Comparison of ENCODE assay signal across 19 cellular contexts in genomic region chr13:87042946-87043345, GRCh38.
A peak's percentile ranks its signal among the peaks of the same experiment; 100 is the strongest.
DNase-seq lines count a peak whose midpoint lies in the region; ATAC-seq and TF ChIP-seq lines count a peak whose summit lies in the region.
"Had no signal": no experiment of that assay in that cellular context is flagged by ENCODE, and none has a peak within 500 bp of the region (broad histone marks: within the 10 kb centered on the region; RNA-seq: fewer than 3 reads in every experiment).

No MANE protein-coding gene starts in this region.

- DNase-seq in ELR (ENCODE audit: low read depth) (peak; percentile 59), RKO (ENCODE audit: low spot score) (peak; percentile 19), epithelial cell of esophagus (ENCODE audit: low read depth) (peak; percentile 36), Right ventricle myocardium inferior (ENCODE audit: missing footprints) (no peak)
- DNase-seq in activated effector memory CD4-positive, alpha-beta T cell treated with Interleukin-2 at 50 U/mL for 16 hours, result no peak
- DNase-seq in activated naive CD4-positive, alpha-beta T cell treated with anti-CD3 and anti-CD28 coated beads, Interleukin-2, amount 10 ng/mL, durations not matched to agents 7 days and 5 days, result no peak
- DNase-seq: ACHN; CD4-positive, CD25-positive, alpha-beta regulatory T cell; DND-41; GDM1; KG1; NCI-H1930; NCI-H2171 treated with DMSO at 0.1 percent for 48 hours; NCI-H446 treated with DMSO at 0.1 percent for 48 hours; SJCRH30; T-helper 2 cell had no signal

- CTCF ChIA-PET in HEK293 (lab: Yijun Ruan, JAX), result no interaction called here
- CTCF ChIA-PET in activated naive CD4-positive, alpha-beta T cell treated with anti-CD3 and anti-CD28 coated beads, Interleukin-2, amount 10 ng/mL, durations not matched to agents 7 days and 5 days (lab: Charles Lee), result no interaction called here

- H3K36me3 ChIP-seq in HEK293 (ENCODE audit: control insufficient read depth in 2 of 2, insufficient read depth in 1 of 2, low read length in 2 of 2), result no peaks in the 10 kb centered on the region
- H3K36me3 ChIP-seq: SJCRH30 had no signal

- TF ChIP-seq CTCF in HEK293 (tag by site-specific recombination; IDR thresholded peaks at IDR 0.05), result no peak
- TF ChIP-seq CTCF in epithelial cell of esophagus (IDR thresholded peaks at IDR 0.05; ENCODE audit: insufficient read depth, low read depth, low read length, missing control alignments), result no peak

- H3K9me3 ChIP-seq in HEK293 (ENCODE audit: control insufficient read depth, insufficient read depth, low read depth, low read length), result no peaks in the 10 kb centered on the region
- H3K9me3 ChIP-seq: SJCRH30 had no signal

- H3K4me3 Mint-ChIP-seq in activated naive CD4-positive, alpha-beta T cell treated with anti-CD3 and anti-CD28 coated beads, Interleukin-2, amount 10 ng/mL, durations not matched to agents 7 days and 5 days, result no peak overlapping the region
- H3K4me3 Mint-ChIP-seq: B cell; CD4-positive, CD25-positive, alpha-beta regulatory T cell had no signal

- H3K27me3 Mint-ChIP-seq in activated naive CD4-positive, alpha-beta T cell treated with anti-CD3 and anti-CD28 coated beads, Interleukin-2, amount 10 ng/mL, durations not matched to agents 7 days and 5 days, result no peaks in the 10 kb centered on the region
- H3K27me3 Mint-ChIP-seq: B cell; CD4-positive, CD25-positive, alpha-beta regulatory T cell had no signal

- POLR2A ChIA-PET in HEK293 (lab: Yijun Ruan, JAX), result no interaction called here

- peaks cover 20% of the 10 kb centered on the region for H3K9me3 Mint-ChIP-seq in activated naive CD4-positive, alpha-beta T cell treated with anti-CD3 and anti-CD28 coated beads, Interleukin-2, amount 10 ng/mL, durations not matched to agents 7 days and 5 days

- intact Hi-C loops in Right ventricle myocardium inferior (cut with DNase I), result no loop called here

- no peak overlapping the region for H3K27ac Mint-ChIP-seq in activated naive CD4-positive, alpha-beta T cell treated with anti-CD3 and anti-CD28 coated beads, Interleukin-2, amount 10 ng/mL, durations not matched to agents 7 days and 5 days
- H3K27ac Mint-ChIP-seq: B cell; CD4-positive, CD25-positive, alpha-beta regulatory T cell had no signal

- H3K27ac ChIP-seq in HEK293 (ENCODE audit: extremely low read depth, low read depth, low read length), result no peak overlapping the region
- H3K27ac ChIP-seq: SJCRH30 had no signal

- ATAC-seq in Right ventricle myocardium inferior, result no peak
- ATAC-seq: GM12878 had no signal

- H3K4me3 ChIP-seq in HEK293 (ENCODE audit: low read depth, low read length) (no peak overlapping the region), epithelial cell of esophagus (ENCODE audit: low read length) (no peak overlapping the region)
- H3K4me3 ChIP-seq: GM12878, SJCRH30 had no signal

- H3K36me3 Mint-ChIP-seq in activated naive CD4-positive, alpha-beta T cell treated with anti-CD3 and anti-CD28 coated beads, Interleukin-2, amount 10 ng/mL, durations not matched to agents 7 days and 5 days, result no peaks in the 10 kb centered on the region
- H3K36me3 Mint-ChIP-seq: CD4-positive, CD25-positive, alpha-beta regulatory T cell had no signal

- H3K4me1 ChIP-seq in HEK293 (ENCODE audit: control insufficient read depth, insufficient read depth, low read length), result no peaks in the 10 kb centered on the region
- H3K4me1 ChIP-seq: SJCRH30 had no signal

- H3K4me1 Mint-ChIP-seq in activated naive CD4-positive, alpha-beta T cell treated with anti-CD3 and anti-CD28 coated beads, Interleukin-2, amount 10 ng/mL, durations not matched to agents 7 days and 5 days, result no peaks in the 10 kb centered on the region
- H3K4me1 Mint-ChIP-seq: B cell; CD4-positive, CD25-positive, alpha-beta regulatory T cell had no signal

TF ChIP-seq in HEK293, 187 proteins besides CTCF, POLR2A, EP300 and RAD21 (continues in another document):
- no peak for TF ChIP-seq MEIS1 (CRISPR knock-in tag; IDR thresholded peaks at IDR 0.05; ENCODE audit: borderline replicate concordance)
- TF ChIP-seq ZNF324 (tag by site-specific recombination; IDR thresholded peaks at IDR 0.05), result no peak
- TF ChIP-seq ZNF362 (tag by site-specific recombination; IDR thresholded peaks at IDR 0.05), result no peak
- TF ChIP-seq, protein P1, sequence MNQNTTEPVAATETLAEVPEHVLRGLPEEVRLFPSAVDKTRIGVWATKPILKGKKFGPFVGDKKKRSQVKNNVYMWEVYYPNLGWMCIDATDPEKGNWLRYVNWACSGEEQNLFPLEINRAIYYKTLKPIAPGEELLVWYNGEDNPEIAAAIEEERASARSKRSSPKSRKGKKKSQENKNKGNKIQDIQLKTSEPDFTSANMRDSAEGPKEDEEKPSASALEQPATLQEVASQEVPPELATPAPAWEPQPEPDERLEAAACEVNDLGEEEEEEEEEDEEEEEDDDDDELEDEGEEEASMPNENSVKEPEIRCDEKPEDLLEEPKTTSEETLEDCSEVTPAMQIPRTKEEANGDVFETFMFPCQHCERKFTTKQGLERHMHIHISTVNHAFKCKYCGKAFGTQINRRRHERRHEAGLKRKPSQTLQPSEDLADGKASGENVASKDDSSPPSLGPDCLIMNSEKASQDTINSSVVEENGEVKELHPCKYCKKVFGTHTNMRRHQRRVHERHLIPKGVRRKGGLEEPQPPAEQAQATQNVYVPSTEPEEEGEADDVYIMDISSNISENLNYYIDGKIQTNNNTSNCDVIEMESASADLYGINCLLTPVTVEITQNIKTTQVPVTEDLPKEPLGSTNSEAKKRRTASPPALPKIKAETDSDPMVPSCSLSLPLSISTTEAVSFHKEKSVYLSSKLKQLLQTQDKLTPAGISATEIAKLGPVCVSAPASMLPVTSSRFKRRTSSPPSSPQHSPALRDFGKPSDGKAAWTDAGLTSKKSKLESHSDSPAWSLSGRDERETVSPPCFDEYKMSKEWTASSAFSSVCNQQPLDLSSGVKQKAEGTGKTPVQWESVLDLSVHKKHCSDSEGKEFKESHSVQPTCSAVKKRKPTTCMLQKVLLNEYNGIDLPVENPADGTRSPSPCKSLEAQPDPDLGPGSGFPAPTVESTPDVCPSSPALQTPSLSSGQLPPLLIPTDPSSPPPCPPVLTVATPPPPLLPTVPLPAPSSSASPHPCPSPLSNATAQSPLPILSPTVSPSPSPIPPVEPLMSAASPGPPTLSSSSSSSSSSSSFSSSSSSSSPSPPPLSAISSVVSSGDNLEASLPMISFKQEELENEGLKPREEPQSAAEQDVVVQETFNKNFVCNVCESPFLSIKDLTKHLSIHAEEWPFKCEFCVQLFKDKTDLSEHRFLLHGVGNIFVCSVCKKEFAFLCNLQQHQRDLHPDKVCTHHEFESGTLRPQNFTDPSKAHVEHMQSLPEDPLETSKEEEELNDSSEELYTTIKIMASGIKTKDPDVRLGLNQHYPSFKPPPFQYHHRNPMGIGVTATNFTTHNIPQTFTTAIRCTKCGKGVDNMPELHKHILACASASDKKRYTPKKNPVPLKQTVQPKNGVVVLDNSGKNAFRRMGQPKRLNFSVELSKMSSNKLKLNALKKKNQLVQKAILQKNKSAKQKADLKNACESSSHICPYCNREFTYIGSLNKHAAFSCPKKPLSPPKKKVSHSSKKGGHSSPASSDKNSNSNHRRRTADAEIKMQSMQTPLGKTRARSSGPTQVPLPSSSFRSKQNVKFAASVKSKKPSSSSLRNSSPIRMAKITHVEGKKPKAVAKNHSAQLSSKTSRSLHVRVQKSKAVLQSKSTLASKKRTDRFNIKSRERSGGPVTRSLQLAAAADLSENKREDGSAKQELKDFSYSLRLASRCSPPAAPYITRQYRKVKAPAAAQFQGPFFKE (tag by site-specific recombination; IDR thresholded peaks at IDR 0.05; ENCODE audit: borderline replicate concordance), result no peak
- TF ChIP-seq TCF7L2 (IDR thresholded peaks at IDR 0.05; ENCODE audit: borderline replicate concordance, low read depth, low read length), result 0 out of 2 replicates have a peak, but pooled peaks have one; percentile 20
- TF ChIP-seq ZNF571 (tag by site-specific recombination; IDR thresholded peaks at IDR 0.05), result no peak
- no peak for TF ChIP-seq ZBTB7A (tag by site-specific recombination; IDR thresholded peaks at IDR 0.05; ENCODE audit: low read depth)
- no peak for TF ChIP-seq ZNF426 (tag by site-specific recombination; IDR thresholded peaks at IDR 0.05)
- no peak for TF ChIP-seq YY1 (tag by site-specific recombination; IDR thresholded peaks at IDR 0.05)
- no peak for TF ChIP-seq ZNF596 (tag by site-specific recombination; IDR thresholded peaks at IDR 0.05)
- TF ChIP-seq HIC1 (tag by site-specific recombination; IDR thresholded peaks at IDR 0.05), result 0 out of 2 replicates have a peak, but pooled peaks have one; percentile 21
- no peak for TF ChIP-seq TRIM28 (IDR thresholded peaks at IDR 0.05; ENCODE audit: borderline replicate concordance, low read length)

Comparison
In these comparisons a context has a peak if more than half of its experiments do, and no peak if none do; other contexts are left out.
1. DNase-seq: peak in ELR (single experiment), RKO (single experiment) and epithelial cell of esophagus (single experiment); none in activated effector memory CD4-positive, alpha-beta T cell treated with Interleukin-2 at 50 U/mL for 16 hours (single experiment), Right ventricle myocardium inferior (single experiment) and activated naive CD4-positive, alpha-beta T cell treated with anti-CD3 and anti-CD28 coated beads, Interleukin-2, amount 10 ng/mL, durations not matched to agents 7 days and 5 days (single experiment).